Comparison of ENCODE assay signal across 18 cellular contexts in genomic region chr17:63247706-63248105, GRCh38.
DNase-seq lines count a peak whose midpoint lies in the region; ATAC-seq and TF ChIP-seq lines count a peak whose summit lies in the region.
"Had no signal": no experiment of that assay in that cellular context is flagged by ENCODE, and none has a peak within 500 bp of the region (broad histone marks: within the 10 kb centered on the region; RNA-seq: fewer than 3 reads in every experiment).

No MANE protein-coding gene starts in this region.

- intact Hi-C loops in right cardiac atrium (cut with DNase I): no loop called here

- no peaks in the 10 kb centered on the region for H3K27me3 ChIP-seq in right cardiac atrium (ENCODE audit: control insufficient read depth, insufficient read depth)

- TF ChIP-seq CTCF in AG10803 (conservative IDR thresholded peaks at IDR 0.05; ENCODE audit: low read length) (no peak), HFFc6 (IDR thresholded peaks at IDR 0.05) (no peak)

- H3K27ac Mint-ChIP-seq in HFFc6: peak overlapping the region; percentile 90

- DNase-seq in AG10803 (ENCODE audit: low read depth) (peak; percentile 28), HFFc6 (peak; percentile 35), dermis blood vessel endothelial cell (peak; percentile 23), lung microvascular endothelial cell (ENCODE audit: low read depth in 2 of 2) (peak; percentile 61 to 75), activated gamma-delta T cell treated with Interleukin-2 at 50 U/mL for 16 hours (no peak), RKO (ENCODE audit: low spot score) (no peak), right cardiac atrium (no peak), NCI-H1436 (lab: John Stamatoyannopoulos, UW) (no peak)
- DNase-seq: AML-193, COR-L47, GOT3, KBM-7, NCI-H146, NCI-H2081, NCI-H82, PC-9 had no signal

- ATAC-seq in right cardiac atrium: no peak
- ATAC-seq: GM12878, Right ventricle myocardium inferior had no signal

- no peaks in the 10 kb centered on the region for H3K9me3 ChIP-seq in right cardiac atrium (ENCODE audit: control insufficient read depth, low read length)

- H3K9me3 Mint-ChIP-seq in HFFc6: peaks cover 13% of the 10 kb centered on the region

- H3K27ac ChIP-seq in right cardiac atrium (ENCODE audit: low read length): no peak overlapping the region
- H3K27ac ChIP-seq: PC-9 had no signal

- H3K4me3 ChIP-seq in AG10803 (ENCODE audit: low read length) (no peak overlapping the region), right cardiac atrium (ENCODE audit: low read length) (no peak overlapping the region)
- H3K4me3 ChIP-seq: GM12878, PC-9 had no signal

- 72% methylated on average over 1 of the region's 1 CpG for WGBS in right cardiac atrium

- no peaks in the 10 kb centered on the region for H3K4me1 ChIP-seq in right cardiac atrium (ENCODE audit: control insufficient read depth, insufficient read depth, low read length)

- H3K4me3 Mint-ChIP-seq in HFFc6: peak overlapping the region; percentile 38; the same call in 1 of the 2 replicates

- no peaks in the 10 kb centered on the region for H3K27me3 Mint-ChIP-seq in HFFc6 (ENCODE audit: insufficient read depth)

- H3K4me1 Mint-ChIP-seq in HFFc6 (ENCODE audit: low read depth): peaks cover 61% of the 10 kb centered on the region

- H3K36me3 Mint-ChIP-seq in HFFc6 (ENCODE audit: low read depth): peaks cover 28% of the 10 kb centered on the region

Comparison
In these comparisons a context has a peak if more than half of its experiments do, and no peak if none do; other contexts are left out.
1. DNase-seq: peak in AG10803 (single experiment), HFFc6 (single experiment), dermis blood vessel endothelial cell (single experiment) and lung microvascular endothelial cell (2 of 2); none in activated gamma-delta T cell treated with Interleukin-2 at 50 U/mL for 16 hours (single experiment), RKO (single experiment), right cardiac atrium (0 of 3) and NCI-H1436 (single experiment).